ENCODE assay signal across 8 cellular contexts in genomic region chr3:28575100-28575747, GRCh38.
A peak's percentile ranks its signal among the peaks of the same experiment; 100 is the strongest.
DNase-seq lines count a peak whose midpoint lies in the region; ATAC-seq and TF ChIP-seq lines count a peak whose summit lies in the region.

No MANE protein-coding gene starts in this region.

- TF ChIP-seq POLR2A in transverse colon (IDR thresholded peaks at IDR 0.05) (no peak), lower leg skin (IDR thresholded peaks at IDR 0.05) (no peak)

- H3K4me1 ChIP-seq in colonic mucosa (no peaks in the 10 kb centered on the region), transverse colon (peaks cover 0 to 17% (median 0%) of the 10 kb centered on the region in 4 donors)

- DNase-seq in NCI-H524 (lab: John Stamatoyannopoulos, UW) = peak; percentile 19 to 63
- no peak for DNase-seq in NCI-H524 treated with DMSO at 0.1 percent for 48 hours (lab: John Stamatoyannopoulos, UW)
- no peak for DNase-seq in colonic mucosa
- peak; percentile 30 for DNase-seq in medulla oblongata (ENCODE audit: extremely low spot score)
- DNase-seq in transverse colon = no peak
- no peak for DNase-seq in lower leg skin (ENCODE audit: low spot score in 2 of 2)
- DNase-seq in SHP77 (lab: John Stamatoyannopoulos, UW) = no peak

- TF ChIP-seq CTCF in colonic mucosa (IDR thresholded peaks at IDR 0.05) (no peak), transverse colon (IDR thresholded peaks at IDR 0.05) (no peak), lower leg skin (IDR thresholded peaks at IDR 0.05) (no peak)

- in situ Hi-C loops in transverse colon (cut with MboI; ENCODE audit: low pct_ligation_motif_present in 1 of 4, low pct_unique_long_range_greater_than_20kb in 1 of 4, low sequenced_read_pairs in 3 of 4) = no loop called here

- H3K27me3 ChIP-seq in colonic mucosa (peaks cover 22% of the 10 kb centered on the region), transverse colon (peaks cover 40% of the 10 kb centered on the region)

- H3K27ac ChIP-seq in colonic mucosa = no peak overlapping the region
- no peak overlapping the region for H3K27ac ChIP-seq in transverse colon

- H3K9me3 ChIP-seq in colonic mucosa (no peaks in the 10 kb centered on the region), transverse colon (no peaks in the 10 kb centered on the region)

- H3K9ac ChIP-seq in colonic mucosa (ENCODE audit: low read depth in 2 of 2, low read length in 2 of 2) = no peak overlapping the region

- H3K4me3 ChIP-seq in colonic mucosa (peak overlapping the region; percentile 21), transverse colon (peak overlapping the region; percentile 18 to 54 (median 38)), lower leg skin (ENCODE audit: low read depth, poor library complexity, severe bottlenecking) (no peak overlapping the region)

- no peak for ATAC-seq in HG02610 (IDR thresholded peaks at IDR 0.05; ENCODE audit: unreplicated experiment)

- no peaks in the 10 kb centered on the region for H3K36me3 ChIP-seq in colonic mucosa
- no peaks in the 10 kb centered on the region for H3K36me3 ChIP-seq in transverse colon

- no peak for TF ChIP-seq EP300 in transverse colon (IDR thresholded peaks at IDR 0.05; ENCODE audit: low read depth)

- intact Hi-C loops in colonic mucosa (cut with DNase I) = no loop called here
- intact Hi-C loops in transverse colon (cut with DNase I; ENCODE audit: low total_unique reads) = no loop called here
- intact Hi-C loops in lower leg skin (cut with DNase I; ENCODE audit: low total_unique reads) = no loop called here

- WGBS in transverse colon (ENCODE audit: low coverage in 1 of 2), 2 donors = 2 to 5% methylated on average over 4 to 44 of the region's 56 CpGs
- 2% methylated on average over 35 to 54 of the region's 56 CpGs for WGBS in lower leg skin, 2 donors

Comparison
In these comparisons a context has a peak if more than half of its experiments do, and no peak if none do; other contexts are left out.
1. DNase-seq: peak in NCI-H524 (2 of 2) and medulla oblongata (single experiment); none in NCI-H524 treated with DMSO at 0.1 percent for 48 hours (single experiment), colonic mucosa (single experiment), transverse colon (single experiment), lower leg skin (0 of 2) and SHP77 (0 of 2).